12 cellular contexts compared by ENCODE assay signal in genomic region chr9:134376386-134377142, GRCh38. TPM values are rescaled to one million over a fixed set of nuclear protein-coding genes. Genes with fewer than 3 reads are reported as not detected.
A peak's percentile ranks its signal among the peaks of the same experiment; 100 is the strongest.
DNase-seq lines count a peak whose midpoint lies in the region; ATAC-seq and TF ChIP-seq lines count a peak whose summit lies in the region.
"Had no signal": no experiment of that assay in that cellular context is flagged by ENCODE, and none has a peak within 500 bp of the region (broad histone marks: within the 10 kb centered on the region; RNA-seq: fewer than 3 reads in every experiment).

No MANE protein-coding gene starts in this region.

- H3K36me3 ChIP-seq in heart left ventricle (no peaks in the 10 kb centered on the region), parathyroid adenoma (ENCODE audit: control insufficient read depth, insufficient read depth, low read length) (no peaks in the 10 kb centered on the region)

- no peak overlapping the region for H3K4me3 Mint-ChIP-seq in activated CD4-positive, alpha-beta T cell treated with anti-CD3 and anti-CD28 coated beads, Interleukin-2, amount 10 ng/mL, durations not matched to agents 24 days and 14 days
- H3K4me3 Mint-ChIP-seq: activated naive CD8-positive, alpha-beta T cell treated with anti-CD3 and anti-CD28 coated beads, Interleukin-2, amount 50 U/mL, for 24 hours had no signal

- H2AFZ ChIP-seq in parathyroid adenoma = no peak overlapping the region

- peak in 3 of 4 donors; percentile 3 to 15 (median 3) for ATAC-seq in heart left ventricle
- ATAC-seq: activated naive CD8-positive, alpha-beta T cell treated with anti-CD3 and anti-CD28 coated beads, Interleukin-2, amount 50 U/mL, for 24 hours had no signal

- H3K36me3 Mint-ChIP-seq in activated CD4-positive, alpha-beta T cell treated with anti-CD3 and anti-CD28 coated beads, Interleukin-2, amount 10 ng/mL, durations not matched to agents 24 days and 14 days (ENCODE audit: low read depth) = no peaks in the 10 kb centered on the region

- H3K4me3 ChIP-seq in heart left ventricle (peak overlapping the region in 5 of 12 donors; percentile 1 to 35 (median 22)), parathyroid adenoma (ENCODE audit: low read depth, low read length) (no peak overlapping the region)

- no peak for DNase-seq in activated CD4-positive, alpha-beta T cell treated with anti-CD3 and anti-CD28 coated beads, Interleukin-2, amount 10 ng/mL, durations not matched to agents 24 days and 14 days
- DNase-seq in activated CD4-positive, alpha-beta T cell treated with anti-CD3 and anti-CD28 coated beads for 1 hour = no peak
- DNase-seq in heart left ventricle = peak in 3 of 5 donors; percentile 46 to 69 (median 65)
- DNase-seq in NCI-H146 treated with DMSO at 0.1 percent for 48 hours (lab: John Stamatoyannopoulos, UW; ENCODE audit: unreplicated experiment) = no peak
- DNase-seq in epidermal melanocyte (ENCODE audit: insufficient read length, low spot score) = no peak
- no peak for DNase-seq in NCI-H446 (lab: John Stamatoyannopoulos, UW)
- DNase-seq in HK-2 (ENCODE audit: unreplicated experiment) = no peak
- DNase-seq: 8988T; activated naive CD8-positive, alpha-beta T cell treated with anti-CD3 and anti-CD28 coated beads, Interleukin-2, amount 50 U/mL, for 24 hours; erythroblast; NCI-H187 treated with DMSO at 0.1 percent for 48 hours had no signal

- H3K9me3 ChIP-seq in heart left ventricle = no peaks in the 10 kb centered on the region
- no peaks in the 10 kb centered on the region for H3K9me3 ChIP-seq in parathyroid adenoma (ENCODE audit: control insufficient read depth, low read length)

- no peaks in the 10 kb centered on the region for H3K27me3 ChIP-seq in heart left ventricle
- H3K27me3 ChIP-seq in parathyroid adenoma (ENCODE audit: control insufficient read depth, insufficient read depth, low read length) = no peaks in the 10 kb centered on the region

- intact Hi-C loops in activated CD4-positive, alpha-beta T cell treated with anti-CD3 and anti-CD28 coated beads, Interleukin-2, amount 10 ng/mL, durations not matched to agents 24 days and 14 days (cut with micrococcal nuclease) = no loop called here
- intact Hi-C loops in heart left ventricle (cut with DNase I) = loop anchor here in 5 of 10 donors (5.0 to 10.0 kb wide), 4 partner anchors 34 to 58 kb away; no protein-coding TSS in a partner anchor

- no peaks in the 10 kb centered on the region for H3K9me3 Mint-ChIP-seq in activated CD4-positive, alpha-beta T cell treated with anti-CD3 and anti-CD28 coated beads, Interleukin-2, amount 10 ng/mL, durations not matched to agents 24 days and 14 days
- H3K9me3 Mint-ChIP-seq: activated naive CD8-positive, alpha-beta T cell treated with anti-CD3 and anti-CD28 coated beads, Interleukin-2, amount 50 U/mL, for 24 hours had no signal

- H3K27ac Mint-ChIP-seq in activated CD4-positive, alpha-beta T cell treated with anti-CD3 and anti-CD28 coated beads, Interleukin-2, amount 10 ng/mL, durations not matched to agents 24 days and 14 days = peak overlapping the region; percentile 64
- H3K27ac Mint-ChIP-seq: activated naive CD8-positive, alpha-beta T cell treated with anti-CD3 and anti-CD28 coated beads, Interleukin-2, amount 50 U/mL, for 24 hours had no signal

- H3K79me2 ChIP-seq in parathyroid adenoma = peaks cover 67% of the 10 kb centered on the region

- TF ChIP-seq CTCF in heart left ventricle (IDR thresholded peaks at IDR 0.05) = no peak
- TF ChIP-seq CTCF in parathyroid adenoma (IDR thresholded peaks at IDR 0.05) = no peak

- H3K9ac ChIP-seq in parathyroid adenoma = no peak overlapping the region

- peak overlapping the region in 11 of 12 donors; percentile 72 to 97 (median 84) for H3K27ac ChIP-seq in heart left ventricle
- peak overlapping the region; percentile 96 for H3K27ac ChIP-seq in parathyroid adenoma

- no peaks in the 10 kb centered on the region for H3K4me1 Mint-ChIP-seq in activated CD4-positive, alpha-beta T cell treated with anti-CD3 and anti-CD28 coated beads, Interleukin-2, amount 10 ng/mL, durations not matched to agents 24 days and 14 days

- TF ChIP-seq POLR2A in heart left ventricle (IDR thresholded peaks at IDR 0.05) = no peak

- H3K27me3 Mint-ChIP-seq in activated CD4-positive, alpha-beta T cell treated with anti-CD3 and anti-CD28 coated beads, Interleukin-2, amount 10 ng/mL, durations not matched to agents 24 days and 14 days = peaks cover 5% of the 10 kb centered on the region
- H3K27me3 Mint-ChIP-seq: activated naive CD8-positive, alpha-beta T cell treated with anti-CD3 and anti-CD28 coated beads, Interleukin-2, amount 50 U/mL, for 24 hours had no signal

- H3K4me2 ChIP-seq in parathyroid adenoma (ENCODE audit: low read length) = peak overlapping the region; percentile 45

- H3K4me1 ChIP-seq in heart left ventricle = peaks cover 50 to 100% (median 99%) of the 10 kb centered on the region in 12 donors
- peaks cover 67% of the 10 kb centered on the region for H3K4me1 ChIP-seq in parathyroid adenoma

- 28 to 48% (median 32%) methylated on average over 15 to 27 of the region's 27 CpGs for WGBS in heart left ventricle, 4 donors

RNA-seq across cellular contexts. Expression of gene RXRA, which starts 50.3 kb away (rescaled TPM):
- 4.0 and 4.8 TPM in 2 replicates for total RNA-seq in activated CD4-positive, alpha-beta T cell treated with anti-CD3 and anti-CD28 coated beads, Interleukin-2, amount 10 ng/mL, durations not matched to agents 24 days and 14 days
- 10 to 100 TPM; 45.5 to 87.9 (median 52.9) TPM for total RNA-seq in heart left ventricle
- polyA plus RNA-seq in heart left ventricle = 10 to 100 TPM; 54.9 to 55.8 TPM

Comparison
In these comparisons a context has a peak if more than half of its experiments do, and no peak if none do; other contexts are left out.
1. DNase-seq: peak in heart left ventricle (3 of 5); none in activated CD4-positive, alpha-beta T cell treated with anti-CD3 and anti-CD28 coated beads, Interleukin-2, amount 10 ng/mL, durations not matched to agents 24 days and 14 days (single experiment), activated CD4-positive, alpha-beta T cell treated with anti-CD3 and anti-CD28 coated beads for 1 hour (single experiment), NCI-H146 treated with DMSO at 0.1 percent for 48 hours (single experiment), epidermal melanocyte (single experiment), NCI-H446 (0 of 2) and HK-2 (single experiment).